In the genomic region with DNA sequence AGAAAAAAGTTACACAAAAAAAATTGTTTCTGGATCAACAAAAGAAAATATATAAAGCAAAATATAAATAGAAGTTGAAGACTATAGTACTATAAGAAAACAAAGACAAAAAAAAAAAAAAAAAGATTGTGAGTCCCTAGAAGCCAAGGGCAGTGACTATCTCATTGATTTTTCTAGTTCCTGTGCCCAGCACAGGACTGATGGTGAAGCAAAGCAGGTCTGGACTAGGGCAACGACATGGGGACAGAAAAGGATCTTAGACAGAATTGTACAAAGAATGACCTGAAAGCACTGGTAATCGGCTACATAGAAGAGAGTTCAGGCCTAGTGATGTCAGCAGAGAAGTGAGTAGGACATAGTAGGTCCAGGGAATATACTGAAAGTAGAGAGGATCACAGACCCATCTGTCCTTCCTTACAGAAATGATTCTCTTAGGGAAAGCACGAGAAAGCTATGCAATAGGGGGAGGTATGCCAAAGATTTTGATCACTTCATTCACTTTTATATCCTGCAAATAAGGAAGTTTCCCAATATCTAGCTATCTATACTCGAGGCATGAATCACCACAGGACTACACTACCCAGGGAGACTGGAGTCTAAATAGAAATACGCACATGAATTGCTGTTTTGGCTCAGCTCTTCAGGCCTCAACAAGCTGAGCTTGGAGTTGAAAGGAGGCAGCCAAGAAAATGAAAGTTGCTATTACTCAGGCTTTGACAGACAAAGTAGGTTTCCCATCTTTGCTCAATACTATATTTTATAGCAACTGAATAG, we compare ENCODE assay signal across 18 cellular contexts.
DNase-seq lines count a peak whose midpoint lies in the region; ATAC-seq and TF ChIP-seq lines count a peak whose summit lies in the region.
"Had no signal": no experiment of that assay in that cellular context is flagged by ENCODE, and none has a peak within 500 bp of the region (broad histone marks: within the 10 kb centered on the region; RNA-seq: fewer than 3 reads in every experiment).

No MANE protein-coding gene starts in this region.

- H3K27ac Mint-ChIP-seq in WTC11: no peak overlapping the region; the same call in 1 of the 2 replicates

- H3K9me3 Mint-ChIP-seq in WTC11: no peaks in the 10 kb centered on the region

- CTCF ChIA-PET in WTC11 (lab: Charles Lee): no interaction called here

- peak; percentile 91 for ATAC-seq in Right ventricle myocardium inferior
- peak; percentile 79 for ATAC-seq in aorta (ENCODE audit: low FRiP score)
- ATAC-seq in WTC11: no peak
- ATAC-seq: left colon had no signal

- H3K4me1 ChIP-seq in right atrium auricular region (no peaks in the 10 kb centered on the region), aorta (ENCODE audit: control insufficient read depth in 1 of 2, insufficient read depth in 2 of 2, low read length in 2 of 2) (no peaks in the 10 kb centered on the region)
- H3K4me1 ChIP-seq: adrenal gland, SJCRH30 had no signal

- H3K27me3 ChIP-seq in right atrium auricular region (no peaks in the 10 kb centered on the region), aorta (ENCODE audit: control insufficient read depth in 1 of 2, insufficient read depth in 2 of 2, low read length in 1 of 2) (no peaks in the 10 kb centered on the region)
- H3K27me3 ChIP-seq: adrenal gland, SJCRH30 had no signal

- intact Hi-C loops in Right ventricle myocardium inferior (cut with DNase I) (no loop called here), aorta (cut with DNase I) (loop anchor here in 1 of 2 donors (10.0 kb wide), 1 partner anchor 81 kb away; no protein-coding TSS in a partner anchor), posterior cingulate gyrus (cut with DNase I) (no loop called here)

- H3K4me3 Mint-ChIP-seq in WTC11: no peak overlapping the region

- POLR2A ChIA-PET in WTC11 (lab: Charles Lee): no interaction called here

- 36 to 40% methylated on average over 5 of the region's 5 CpGs for WGBS in aorta, 2 donors

- H3K27me3 Mint-ChIP-seq in WTC11 (ENCODE audit: low read depth): no peaks in the 10 kb centered on the region
- H3K27me3 Mint-ChIP-seq: progenitor cell of endocrine pancreas had no signal

- DNase-seq in Right ventricle myocardium inferior (ENCODE audit: missing footprints) (no peak), right atrium auricular region (ENCODE audit: low spot score) (no peak), epithelial cell of esophagus (ENCODE audit: low read depth) (peak; percentile 90), medulla oblongata (ENCODE audit: extremely low spot score) (peak; percentile 4), aorta (no peak), activated gamma-delta T cell treated with Interleukin-2 at 50 U/mL for 16 hours (no peak), WTC11 (ENCODE audit: low spot score) (no peak), posterior cingulate gyrus (no peak)
- DNase-seq: 8988T; activated CD8-positive, alpha-beta memory T cell treated with anti-CD3 and anti-CD28 coated beads, Interleukin-2, amount 50 U/mL, for 48 hours; DMS79; left colon; NCI-H345; SJCRH30; stimulated activated CD4-positive, alpha-beta T cell treated with anti-CD3 and anti-CD28 coated beads, Interleukin-4, amount 100 ng/mL, for 4 hours; WERI-Rb-1 had no signal

- TF ChIP-seq CTCF in right atrium auricular region (IDR thresholded peaks at IDR 0.05) (no peak), epithelial cell of esophagus (IDR thresholded peaks at IDR 0.05; ENCODE audit: insufficient read depth, low read depth, low read length, missing control alignments) (no peak), WTC11 (IDR thresholded peaks at IDR 0.05) (no peak)

- no peaks in the 10 kb centered on the region for H3K36me3 Mint-ChIP-seq in WTC11

- H3K36me3 ChIP-seq in right atrium auricular region (no peaks in the 10 kb centered on the region), aorta (ENCODE audit: control insufficient read depth in 1 of 2, insufficient read depth in 2 of 2, low read length in 1 of 2) (no peaks in the 10 kb centered on the region)
- H3K36me3 ChIP-seq: adrenal gland, SJCRH30, WERI-Rb-1 had no signal

- no peak overlapping the region for H3K4me3 ChIP-seq in right atrium auricular region
- H3K4me3 ChIP-seq in epithelial cell of esophagus (ENCODE audit: low read length): no peak overlapping the region
- H3K4me3 ChIP-seq in aorta (ENCODE audit: low read length in 2 of 2): no peak overlapping the region
- H3K4me3 ChIP-seq: adrenal gland, SJCRH30 had no signal

- H3K9me3 ChIP-seq in right atrium auricular region (no peaks in the 10 kb centered on the region), aorta (ENCODE audit: control insufficient read depth, low read length) (no peaks in the 10 kb centered on the region)
- H3K9me3 ChIP-seq: adrenal gland, SJCRH30 had no signal

- peaks cover 58% of the 10 kb centered on the region for H3K4me1 Mint-ChIP-seq in WTC11

- H3K27ac ChIP-seq in right atrium auricular region (peak overlapping the region in 1 of 2 donors; percentile 36), aorta (ENCODE audit: low read depth in 1 of 2, low read length in 2 of 2) (no peak overlapping the region)
- H3K27ac ChIP-seq: SJCRH30, WERI-Rb-1 had no signal

TF ChIP-seq in WTC11, 78 proteins besides CTCF, POLR2A, EP300 and RAD21 (continues in another document):
- no peak for TF ChIP-seq JUN (CRISPR knock-in tag; IDR thresholded peaks at IDR 0.05)
- no peak for TF ChIP-seq GABPB1 (CRISPR knock-in tag; IDR thresholded peaks at IDR 0.05)
- no peak for TF ChIP-seq NFE2L1 (CRISPR knock-in tag; IDR thresholded peaks at IDR 0.05)
- TF ChIP-seq EMX1 (CRISPR knock-in tag; IDR thresholded peaks at IDR 0.05): no peak
- TF ChIP-seq ATF1 (CRISPR knock-in tag; IDR thresholded peaks at IDR 0.05): no peak
- TF ChIP-seq, protein P1, sequence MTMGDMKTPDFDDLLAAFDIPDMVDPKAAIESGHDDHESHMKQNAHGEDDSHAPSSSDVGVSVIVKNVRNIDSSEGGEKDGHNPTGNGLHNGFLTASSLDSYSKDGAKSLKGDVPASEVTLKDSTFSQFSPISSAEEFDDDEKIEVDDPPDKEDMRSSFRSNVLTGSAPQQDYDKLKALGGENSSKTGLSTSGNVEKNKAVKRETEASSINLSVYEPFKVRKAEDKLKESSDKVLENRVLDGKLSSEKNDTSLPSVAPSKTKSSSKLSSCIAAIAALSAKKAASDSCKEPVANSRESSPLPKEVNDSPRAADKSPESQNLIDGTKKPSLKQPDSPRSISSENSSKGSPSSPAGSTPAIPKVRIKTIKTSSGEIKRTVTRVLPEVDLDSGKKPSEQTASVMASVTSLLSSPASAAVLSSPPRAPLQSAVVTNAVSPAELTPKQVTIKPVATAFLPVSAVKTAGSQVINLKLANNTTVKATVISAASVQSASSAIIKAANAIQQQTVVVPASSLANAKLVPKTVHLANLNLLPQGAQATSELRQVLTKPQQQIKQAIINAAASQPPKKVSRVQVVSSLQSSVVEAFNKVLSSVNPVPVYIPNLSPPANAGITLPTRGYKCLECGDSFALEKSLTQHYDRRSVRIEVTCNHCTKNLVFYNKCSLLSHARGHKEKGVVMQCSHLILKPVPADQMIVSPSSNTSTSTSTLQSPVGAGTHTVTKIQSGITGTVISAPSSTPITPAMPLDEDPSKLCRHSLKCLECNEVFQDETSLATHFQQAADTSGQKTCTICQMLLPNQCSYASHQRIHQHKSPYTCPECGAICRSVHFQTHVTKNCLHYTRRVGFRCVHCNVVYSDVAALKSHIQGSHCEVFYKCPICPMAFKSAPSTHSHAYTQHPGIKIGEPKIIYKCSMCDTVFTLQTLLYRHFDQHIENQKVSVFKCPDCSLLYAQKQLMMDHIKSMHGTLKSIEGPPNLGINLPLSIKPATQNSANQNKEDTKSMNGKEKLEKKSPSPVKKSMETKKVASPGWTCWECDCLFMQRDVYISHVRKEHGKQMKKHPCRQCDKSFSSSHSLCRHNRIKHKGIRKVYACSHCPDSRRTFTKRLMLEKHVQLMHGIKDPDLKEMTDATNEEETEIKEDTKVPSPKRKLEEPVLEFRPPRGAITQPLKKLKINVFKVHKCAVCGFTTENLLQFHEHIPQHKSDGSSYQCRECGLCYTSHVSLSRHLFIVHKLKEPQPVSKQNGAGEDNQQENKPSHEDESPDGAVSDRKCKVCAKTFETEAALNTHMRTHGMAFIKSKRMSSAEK (CRISPR knock-in tag; IDR thresholded peaks at IDR 0.05; ENCODE audit: borderline replicate concordance): no peak
- TF ChIP-seq ZNF232 (CRISPR knock-in tag; IDR thresholded peaks at IDR 0.05): no peak
- TF ChIP-seq SOX15 (CRISPR knock-in tag; IDR thresholded peaks at IDR 0.05): no peak
- TF ChIP-seq ETV6 (CRISPR knock-in tag; IDR thresholded peaks at IDR 0.05): no peak
- TF ChIP-seq ZNF138 (CRISPR knock-in tag; conservative IDR thresholded peaks at IDR 0.05): no peak
- TF ChIP-seq, protein P2, sequence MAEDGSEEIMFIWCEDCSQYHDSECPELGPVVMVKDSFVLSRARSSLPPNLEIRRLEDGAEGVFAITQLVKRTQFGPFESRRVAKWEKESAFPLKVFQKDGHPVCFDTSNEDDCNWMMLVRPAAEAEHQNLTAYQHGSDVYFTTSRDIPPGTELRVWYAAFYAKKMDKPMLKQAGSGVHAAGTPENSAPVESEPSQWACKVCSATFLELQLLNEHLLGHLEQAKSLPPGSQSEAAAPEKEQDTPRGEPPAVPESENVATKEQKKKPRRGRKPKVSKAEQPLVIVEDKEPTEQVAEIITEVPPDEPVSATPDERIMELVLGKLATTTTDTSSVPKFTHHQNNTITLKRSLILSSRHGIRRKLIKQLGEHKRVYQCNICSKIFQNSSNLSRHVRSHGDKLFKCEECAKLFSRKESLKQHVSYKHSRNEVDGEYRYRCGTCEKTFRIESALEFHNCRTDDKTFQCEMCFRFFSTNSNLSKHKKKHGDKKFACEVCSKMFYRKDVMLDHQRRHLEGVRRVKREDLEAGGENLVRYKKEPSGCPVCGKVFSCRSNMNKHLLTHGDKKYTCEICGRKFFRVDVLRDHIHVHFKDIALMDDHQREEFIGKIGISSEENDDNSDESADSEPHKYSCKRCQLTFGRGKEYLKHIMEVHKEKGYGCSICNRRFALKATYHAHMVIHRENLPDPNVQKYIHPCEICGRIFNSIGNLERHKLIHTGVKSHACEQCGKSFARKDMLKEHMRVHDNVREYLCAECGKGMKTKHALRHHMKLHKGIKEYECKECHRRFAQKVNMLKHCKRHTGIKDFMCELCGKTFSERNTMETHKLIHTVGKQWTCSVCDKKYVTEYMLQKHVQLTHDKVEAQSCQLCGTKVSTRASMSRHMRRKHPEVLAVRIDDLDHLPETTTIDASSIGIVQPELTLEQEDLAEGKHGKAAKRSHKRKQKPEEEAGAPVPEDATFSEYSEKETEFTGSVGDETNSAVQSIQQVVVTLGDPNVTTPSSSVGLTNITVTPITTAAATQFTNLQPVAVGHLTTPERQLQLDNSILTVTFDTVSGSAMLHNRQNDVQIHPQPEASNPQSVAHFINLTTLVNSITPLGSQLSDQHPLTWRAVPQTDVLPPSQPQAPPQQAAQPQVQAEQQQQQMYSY (CRISPR knock-in tag; IDR thresholded peaks at IDR 0.05): no peak
- TF ChIP-seq FOXJ3 (CRISPR knock-in tag; IDR thresholded peaks at IDR 0.05; ENCODE audit: borderline replicate concordance): no peak

Comparison
In these comparisons a context has a peak if more than half of its experiments do, and no peak if none do; other contexts are left out.
1. DNase-seq: peak in epithelial cell of esophagus (single experiment) and medulla oblongata (single experiment); none in Right ventricle myocardium inferior (single experiment), right atrium auricular region (single experiment), aorta (0 of 2), activated gamma-delta T cell treated with Interleukin-2 at 50 U/mL for 16 hours (single experiment), WTC11 (single experiment) and posterior cingulate gyrus (0 of 10).